In the genomic region with DNA sequence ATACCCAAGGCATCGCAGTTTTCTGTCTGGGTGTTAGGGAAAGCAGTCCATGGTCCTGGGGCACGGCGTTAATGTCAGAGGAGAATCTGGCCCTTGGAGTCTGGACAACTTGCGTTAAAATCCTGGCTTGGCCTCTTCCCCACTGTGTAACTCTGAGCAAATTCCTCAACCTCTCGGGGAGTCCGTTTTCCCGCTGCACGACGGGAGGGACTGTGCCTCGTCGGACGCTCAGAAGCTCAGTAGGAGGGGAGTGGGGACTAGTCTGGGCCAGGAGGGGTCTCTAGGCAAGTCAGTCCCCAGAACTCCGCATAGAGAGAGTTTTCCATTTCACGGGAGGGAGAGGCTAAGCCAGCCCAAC, we compare ENCODE assay signal across 1 cellular context.
TF ChIP-seq lines count a peak whose summit lies in the region.

No MANE protein-coding gene starts in this region.

TF ChIP-seq in SK-N-SH, 30 proteins besides CTCF, POLR2A, EP300 and RAD21 (continued from another document):
- TF ChIP-seq, protein P1, sequence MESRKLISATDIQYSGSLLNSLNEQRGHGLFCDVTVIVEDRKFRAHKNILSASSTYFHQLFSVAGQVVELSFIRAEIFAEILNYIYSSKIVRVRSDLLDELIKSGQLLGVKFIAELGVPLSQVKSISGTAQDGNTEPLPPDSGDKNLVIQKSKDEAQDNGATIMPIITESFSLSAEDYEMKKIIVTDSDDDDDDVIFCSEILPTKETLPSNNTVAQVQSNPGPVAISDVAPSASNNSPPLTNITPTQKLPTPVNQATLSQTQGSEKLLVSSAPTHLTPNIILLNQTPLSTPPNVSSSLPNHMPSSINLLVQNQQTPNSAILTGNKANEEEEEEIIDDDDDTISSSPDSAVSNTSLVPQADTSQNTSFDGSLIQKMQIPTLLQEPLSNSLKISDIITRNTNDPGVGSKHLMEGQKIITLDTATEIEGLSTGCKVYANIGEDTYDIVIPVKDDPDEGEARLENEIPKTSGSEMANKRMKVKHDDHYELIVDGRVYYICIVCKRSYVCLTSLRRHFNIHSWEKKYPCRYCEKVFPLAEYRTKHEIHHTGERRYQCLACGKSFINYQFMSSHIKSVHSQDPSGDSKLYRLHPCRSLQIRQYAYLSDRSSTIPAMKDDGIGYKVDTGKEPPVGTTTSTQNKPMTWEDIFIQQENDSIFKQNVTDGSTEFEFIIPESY (IDR thresholded peaks at IDR 0.05; ENCODE audit: borderline replicate concordance, low read depth): no peak
- TF ChIP-seq TEAD4 (IDR thresholded peaks at IDR 0.05; ENCODE audit: borderline replicate concordance, insufficient read depth) (no peak), FOXM1 (IDR thresholded peaks at IDR 0.05; ENCODE audit: low read depth) (no peak), RCOR1 (IDR thresholded peaks at IDR 0.05; ENCODE audit: low read length) (no peak), MXI1 (IDR thresholded peaks at IDR 0.05; ENCODE audit: low read depth, low read length) (no peak), RFX5 (IDR thresholded peaks at IDR 0.05; ENCODE audit: low read length) (no peak), ELF1 (IDR thresholded peaks at IDR 0.05) (no peak), EZH2phosphoT487 (IDR thresholded peaks at IDR 0.05; ENCODE audit: borderline replicate concordance, low read depth) (no peak), NRF1 (IDR thresholded peaks at IDR 0.05; ENCODE audit: low read depth, low read length) (no peak)
- TF ChIP-seq, protein P2, sequence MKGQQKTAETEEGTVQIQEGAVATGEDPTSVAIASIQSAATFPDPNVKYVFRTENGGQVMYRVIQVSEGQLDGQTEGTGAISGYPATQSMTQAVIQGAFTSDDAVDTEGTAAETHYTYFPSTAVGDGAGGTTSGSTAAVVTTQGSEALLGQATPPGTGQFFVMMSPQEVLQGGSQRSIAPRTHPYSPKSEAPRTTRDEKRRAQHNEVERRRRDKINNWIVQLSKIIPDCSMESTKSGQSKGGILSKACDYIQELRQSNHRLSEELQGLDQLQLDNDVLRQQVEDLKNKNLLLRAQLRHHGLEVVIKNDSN (IDR thresholded peaks at IDR 0.05; ENCODE audit: borderline replicate concordance, low read depth): no peak
